ENCODE assay signal across 20 cellular contexts in the genomic region with DNA sequence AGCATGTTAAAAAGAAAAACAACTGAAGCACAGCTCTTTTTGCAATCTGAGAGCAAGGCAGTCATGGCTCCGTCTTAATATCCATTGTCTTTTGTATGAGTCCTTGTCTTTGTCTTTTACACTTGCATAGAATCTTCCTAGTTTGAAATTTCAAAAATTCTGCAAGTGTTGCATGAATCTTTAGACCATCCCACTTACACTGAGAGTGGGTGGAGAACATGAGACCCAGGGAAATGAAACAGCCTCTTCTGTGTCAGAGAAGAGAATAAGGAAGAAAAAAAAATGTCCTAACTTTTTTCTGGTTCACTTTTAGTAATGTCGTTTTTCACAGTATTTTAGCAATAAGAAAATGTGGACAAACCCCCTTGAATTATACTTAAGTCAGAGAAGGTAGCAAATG. TPM values are rescaled to one million over a fixed set of nuclear protein-coding genes. Genes with fewer than 3 reads are reported as not detected.
DNase-seq lines count a peak whose midpoint lies in the region; ATAC-seq and TF ChIP-seq lines count a peak whose summit lies in the region.
"Had no signal": no experiment of that assay in that cellular context is flagged by ENCODE, and none has a peak within 500 bp of the region (broad histone marks: within the 10 kb centered on the region; RNA-seq: fewer than 3 reads in every experiment).

No MANE protein-coding gene starts in this region.

- H3K27ac ChIP-seq in GM23338 (ENCODE audit: low read depth), result no peak overlapping the region
- H3K27ac ChIP-seq in mesenchymal stem cell (ENCODE audit: low read length, poor library complexity, severe bottlenecking), result no peak overlapping the region
- H3K27ac ChIP-seq: SK-N-MC had no signal

- H3K9me2 ChIP-seq in GM23338 (ENCODE audit: insufficient read depth), result no peaks in the 10 kb centered on the region

- H3K79me1 ChIP-seq in mesenchymal stem cell (replicated peaks; ENCODE audit: low read length, poor library complexity, severe bottlenecking), result no peaks in the 10 kb centered on the region

- no peaks in the 10 kb centered on the region for H4K20me1 ChIP-seq in GM23338 (replicated peaks; ENCODE audit: insufficient read depth)

- H2BK120ac ChIP-seq in mesenchymal stem cell (ENCODE audit: low read depth, low read length), result no peak overlapping the region

- no peak overlapping the region for H3K4me2 ChIP-seq in GM23338
- H3K4me2 ChIP-seq in mesenchymal stem cell (ENCODE audit: low read length, poor library complexity, severe bottlenecking), result no peak overlapping the region

- H3K4me1 ChIP-seq in GM23338 (ENCODE audit: insufficient read depth) (peaks cover 7% of the 10 kb centered on the region), mesenchymal stem cell (ENCODE audit: control insufficient read depth, insufficient read depth, low read depth, low read length) (no peaks in the 10 kb centered on the region), mucosa of descending colon (ENCODE audit: low read depth) (no peaks in the 10 kb centered on the region)
- H3K4me1 ChIP-seq: HAP-1 had no signal

- no peaks in the 10 kb centered on the region for H3K36me3 Mint-ChIP-seq in GM23338 (ENCODE audit: low read depth)
- H3K36me3 Mint-ChIP-seq in activated CD8-positive, alpha-beta T cell treated with anti-CD3 and anti-CD28 coated beads for 36 hours (ENCODE audit: low read depth), result no peaks in the 10 kb centered on the region
- H3K36me3 Mint-ChIP-seq: CD8-positive, alpha-beta T cell had no signal

- no peak overlapping the region for H2BK5ac ChIP-seq in mesenchymal stem cell (ENCODE audit: low read depth, low read length, poor library complexity, severe bottlenecking)

- intact Hi-C loops in activated CD8-positive, alpha-beta T cell treated with anti-CD3 and anti-CD28 coated beads for 36 hours (cut with micrococcal nuclease), result no loop called here
- intact Hi-C loops in mucosa of descending colon (cut with DNase I, micrococcal nuclease), result no loop called here

- H3K14ac ChIP-seq in mesenchymal stem cell (ENCODE audit: low read length in 2 of 2), result no peak overlapping the region

- H3K9ac ChIP-seq in mesenchymal stem cell (ENCODE audit: low read length), result peak overlapping the region; percentile 73

- H3K79me2 ChIP-seq in GM23338 (replicated peaks; ENCODE audit: insufficient read depth), result no peaks in the 10 kb centered on the region

- no peak for ATAC-seq in GM23338
- no peak for ATAC-seq in activated CD8-positive, alpha-beta T cell treated with anti-CD3 and anti-CD28 coated beads for 36 hours
- no peak for ATAC-seq in GM21786 (IDR thresholded peaks at IDR 0.05; ENCODE audit: unreplicated experiment)
- no peak for ATAC-seq in mucosa of descending colon
- ATAC-seq: CD8-positive, alpha-beta T cell had no signal

- H3K9me3 ChIP-seq in mesenchymal stem cell (ENCODE audit: control insufficient read depth, low read length), result no peaks in the 10 kb centered on the region
- no peaks in the 10 kb centered on the region for H3K9me3 ChIP-seq in mucosa of descending colon
- H3K9me3 ChIP-seq: HAP-1 had no signal

- H3K36me3 ChIP-seq in GM23338 (ENCODE audit: insufficient read depth) (no peaks in the 10 kb centered on the region), mesenchymal stem cell (ENCODE audit: control insufficient read depth in 1 of 2, insufficient read depth in 2 of 2, low read depth in 1 of 2, low read length in 2 of 2) (no peaks in the 10 kb centered on the region), mucosa of descending colon (ENCODE audit: low read depth) (no peaks in the 10 kb centered on the region)
- H3K36me3 ChIP-seq: HAP-1 had no signal

- H2AFZ ChIP-seq in GM23338, result peak overlapping the region; percentile 75; the same call in 1 of the 2 replicates
- H2AFZ ChIP-seq in mesenchymal stem cell (ENCODE audit: low read depth, low read length), result no peak overlapping the region

- POLR2A ChIA-PET in activated CD8-positive, alpha-beta T cell treated with anti-CD3 and anti-CD28 coated beads for 36 hours (lab: Charles Lee), result no interaction called here

- DNase-seq in GM23338 (ENCODE audit: low spot score), result no peak
- peak; percentile 18 for DNase-seq in NOMO-1 treated with dmso at 0.1 percent for 144 hours (lab: John Stamatoyannopoulos, UW; ENCODE audit: unreplicated experiment)
- DNase-seq in choroid plexus epithelial cell (ENCODE audit: low read depth), result peak; percentile 39
- DNase-seq in mesenchymal stem cell, result no peak
- no peak for DNase-seq in activated CD8-positive, alpha-beta T cell treated with anti-CD3 and anti-CD28 coated beads for 36 hours
- DNase-seq in mucosa of descending colon, result no peak
- DNase-seq: CD8-positive, alpha-beta T cell; DND-41; NCI-H1105 treated with DMSO at 0.1 percent for 48 hours; NCI-H187 treated with DMSO at 0.1 percent for 48 hours; NCI-H2171; NCI-H446; NCI-H69 had no signal

- no peak overlapping the region for H2BK15ac ChIP-seq in mesenchymal stem cell (ENCODE audit: low read depth, poor library complexity, severe bottlenecking)

- H4K91ac ChIP-seq in mesenchymal stem cell (ENCODE audit: low read length), result no peak overlapping the region

- H2BK12ac ChIP-seq in mesenchymal stem cell (ENCODE audit: low read length in 2 of 2), result no peak overlapping the region

- no peaks in the 10 kb centered on the region for H3K27me3 Mint-ChIP-seq in GM23338 (ENCODE audit: insufficient read depth, low read depth, poor library complexity)
- peaks cover 1% of the 10 kb centered on the region for H3K27me3 Mint-ChIP-seq in activated CD8-positive, alpha-beta T cell treated with anti-CD3 and anti-CD28 coated beads for 36 hours

- CTCF ChIA-PET in activated CD8-positive, alpha-beta T cell treated with anti-CD3 and anti-CD28 coated beads for 36 hours (lab: Charles Lee), result no interaction called here

- H3K18ac ChIP-seq in mesenchymal stem cell (ENCODE audit: low read depth in 1 of 2, low read length in 2 of 2), result no peak overlapping the region

- H4K8ac ChIP-seq in mesenchymal stem cell (ENCODE audit: low read length), result no peak overlapping the region

- H3K4me3 Mint-ChIP-seq in GM23338, result no peak overlapping the region
- H3K4me3 Mint-ChIP-seq in activated CD8-positive, alpha-beta T cell treated with anti-CD3 and anti-CD28 coated beads for 36 hours, result no peak overlapping the region
- H3K4me3 Mint-ChIP-seq: CD8-positive, alpha-beta T cell had no signal

- H3K9me3 Mint-ChIP-seq in GM23338, result no peaks in the 10 kb centered on the region
- H3K9me3 Mint-ChIP-seq in activated CD8-positive, alpha-beta T cell treated with anti-CD3 and anti-CD28 coated beads for 36 hours, result no peaks in the 10 kb centered on the region
- H3K9me3 Mint-ChIP-seq: CD8-positive, alpha-beta T cell had no signal

- no peak overlapping the region for H3K4ac ChIP-seq in mesenchymal stem cell (ENCODE audit: low read depth in 1 of 2, low read length in 2 of 2)

- no peak overlapping the region for H3K23ac ChIP-seq in mesenchymal stem cell (ENCODE audit: low read length in 2 of 2)

- H3K4me3 ChIP-seq in GM23338 (no peak overlapping the region), choroid plexus epithelial cell (ENCODE audit: low read depth, low read length) (no peak overlapping the region), mesenchymal stem cell (ENCODE audit: insufficient read depth in 1 of 2, low read depth in 1 of 2, low read length in 2 of 2) (no peak overlapping the region), mucosa of descending colon (no peak overlapping the region)
- H3K4me3 ChIP-seq: HAP-1, SK-N-MC had no signal

- no peaks in the 10 kb centered on the region for H3F3A ChIP-seq in GM23338 (replicated peaks; ENCODE audit: low read depth)

- no peak overlapping the region for H2AK5ac ChIP-seq in mesenchymal stem cell (ENCODE audit: low read length, severe bottlenecking)

- peaks cover 10% of the 10 kb centered on the region; the same call in 2 of the 3 replicates for H3K4me1 Mint-ChIP-seq in GM23338
- H3K4me1 Mint-ChIP-seq in activated CD8-positive, alpha-beta T cell treated with anti-CD3 and anti-CD28 coated beads for 36 hours (ENCODE audit: low read depth), result no peaks in the 10 kb centered on the region

- H3K27me3 ChIP-seq in GM23338 (ENCODE audit: insufficient read depth), result no peaks in the 10 kb centered on the region
- H3K27me3 ChIP-seq in mesenchymal stem cell (ENCODE audit: control insufficient read depth in 1 of 2, insufficient read depth in 1 of 2, low read length in 2 of 2), result peaks cover 0 to 9% of the 10 kb centered on the region in 2 experiments

- H3K27ac Mint-ChIP-seq in GM23338, result peak overlapping the region; percentile 86
- no peak overlapping the region for H3K27ac Mint-ChIP-seq in activated CD8-positive, alpha-beta T cell treated with anti-CD3 and anti-CD28 coated beads for 36 hours
- H3K27ac Mint-ChIP-seq: CD8-positive, alpha-beta T cell had no signal

- WGBS in mesenchymal stem cell, result 80% methylated on average over 1 of the region's 2 CpGs

- TF ChIP-seq CTCF in GM23338 (conservative IDR thresholded peaks at IDR 0.05; ENCODE audit: low read depth in 2 of 2) (no peak), choroid plexus epithelial cell (conservative IDR thresholded peaks at IDR 0.05; ENCODE audit: low read depth, low read length) (no peak), mucosa of descending colon (IDR thresholded peaks at IDR 0.05) (no peak)
- TF ChIP-seq CTCF in activated CD8-positive, alpha-beta T cell treated with anti-CD3 and anti-CD28 coated beads for 36 hours (IDR thresholded peaks at IDR 0.05), result no peak

TF ChIP-seq in GM23338, 12 proteins besides CTCF, POLR2A, EP300 and RAD21 (continues in another document):
- TF ChIP-seq ZNF331 (CRISPR knock-in tag; IDR thresholded peaks at IDR 0.05; ENCODE audit: low read depth) (no peak), NANOG (IDR thresholded peaks at IDR 0.05; ENCODE audit: borderline replicate concordance) (no peak), EZH2 (IDR thresholded peaks at IDR 0.05; ENCODE audit: low read depth, unreplicated experiment) (no peak), EZH2phosphoT487 (IDR thresholded peaks at IDR 0.05; ENCODE audit: unreplicated experiment) (no peak), POLR2AphosphoS5 (IDR thresholded peaks at IDR 0.05; ENCODE audit: low read depth) (no peak)

RNA-seq across cellular contexts. Expression of a gene that starts 12.1 kb away (rescaled TPM):
- total RNA-seq in GM23338 (2014; rRNA removed; shearing (Covaris generic)), result 0.62 and 0.66 TPM in 2 replicates
- polyA plus RNA-seq in GM23338 (2016; fragmentation: Nextera tagmentation; extraction: Ambion mirVana), result 0.40 TPM in 2 replicates
- polyA plus RNA-seq in mesenchymal stem cell (2013, experiment 1 of 2), result not detected
- polyA plus RNA-seq in mesenchymal stem cell (2013, experiment 2 of 2), result not detected
- total RNA-seq in activated CD8-positive, alpha-beta T cell treated with anti-CD3 and anti-CD28 coated beads for 36 hours, result under 1 TPM in 1 of 2 experiments, not detected in 1; 0.05 TPM
- total RNA-seq in mucosa of descending colon, result under 1 TPM in 2 of 3 donors, not detected in 1; 0.06 to 0.19 TPM
- total RNA-seq: CD8-positive, alpha-beta T cell; HT-29; MCF 10A had no signal
- polyA plus RNA-seq: AG04450, BJ had no signal

Comparison
In these comparisons a context has a peak if more than half of its experiments do, and no peak if none do; other contexts are left out.
1. DNase-seq: peak in NOMO-1 treated with dmso at 0.1 percent for 144 hours (single experiment) and choroid plexus epithelial cell (single experiment); none in GM23338 (single experiment), mesenchymal stem cell (single experiment), activated CD8-positive, alpha-beta T cell treated with anti-CD3 and anti-CD28 coated beads for 36 hours (single experiment) and mucosa of descending colon (0 of 3).